In the genomic region with DNA sequence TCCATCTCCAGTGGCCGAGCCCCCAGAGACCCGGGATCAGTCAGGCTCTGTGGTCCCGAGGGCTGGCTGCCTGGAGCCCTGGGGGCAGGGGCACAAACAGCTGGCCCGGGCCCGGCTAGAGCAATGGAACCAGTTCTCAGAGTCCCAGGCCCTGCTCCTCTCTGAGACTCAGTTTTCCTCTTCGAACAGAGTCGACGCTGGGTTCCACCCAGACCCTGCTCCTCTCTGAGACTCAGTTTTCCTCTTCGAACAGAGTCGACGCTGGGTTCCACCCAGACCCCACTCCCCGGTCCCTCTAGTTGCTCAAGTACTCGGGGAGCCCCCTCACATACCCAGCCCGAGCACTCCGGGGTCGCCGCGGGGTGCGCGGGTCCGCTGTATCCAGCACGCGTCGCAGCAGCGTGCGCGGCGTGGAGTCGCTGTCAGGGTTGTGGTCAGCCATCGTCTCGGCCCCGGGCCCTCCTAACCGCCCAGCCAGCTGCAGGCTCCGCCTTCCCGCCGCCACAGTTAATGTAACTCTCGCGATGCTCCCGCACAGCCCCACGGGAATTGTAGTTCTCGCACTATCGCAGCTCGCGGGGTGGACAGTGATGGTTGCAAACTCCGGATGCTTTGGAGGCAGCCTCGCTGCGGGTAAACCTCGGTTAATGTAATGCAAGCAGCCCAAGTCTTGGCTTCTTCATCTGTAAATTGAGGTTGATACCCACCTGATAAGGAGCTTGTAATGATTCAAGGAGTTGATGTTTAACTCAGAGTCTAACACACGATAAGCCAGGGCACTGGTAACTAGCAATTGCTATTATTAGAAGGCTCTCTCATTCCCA, we compare ENCODE assay signal across 1 cellular context.
A peak's percentile ranks its signal among the peaks of the same experiment; 100 is the strongest.
TF ChIP-seq lines count a peak whose summit lies in the region.

No MANE protein-coding gene starts in this region.

TF ChIP-seq in HepG2, 621 proteins besides CTCF, POLR2A, EP300 and RAD21 (continued from another document and continues in another):
- TF ChIP-seq, protein P1, sequence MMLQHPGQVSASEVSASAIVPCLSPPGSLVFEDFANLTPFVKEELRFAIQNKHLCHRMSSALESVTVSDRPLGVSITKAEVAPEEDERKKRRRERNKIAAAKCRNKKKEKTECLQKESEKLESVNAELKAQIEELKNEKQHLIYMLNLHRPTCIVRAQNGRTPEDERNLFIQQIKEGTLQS (CRISPR knock-in tag; IDR thresholded peaks at IDR 0.05): peak; percentile 29; the same call in 1 of the 2 replicates
- TF ChIP-seq ATF7-NPFF (CRISPR knock-in tag; IDR thresholded peaks at IDR 0.05; ENCODE audit: low read depth) (peak; percentile 90), ZNF253 (CRISPR knock-in tag; IDR thresholded peaks at IDR 0.05; ENCODE audit: borderline replicate concordance) (peak; percentile 87; the same call in 1 of the 2 replicates), ZNF816 (CRISPR knock-in tag; IDR thresholded peaks at IDR 0.05; ENCODE audit: borderline replicate concordance) (peak; percentile 92; the same call in 1 of the 2 replicates), ZBTB7B (CRISPR knock-in tag; IDR thresholded peaks at IDR 0.05) (0 out of 2 replicates have a peak, but pooled peaks have one; percentile 34), YEATS2 (CRISPR knock-in tag; IDR thresholded peaks at IDR 0.05; ENCODE audit: borderline replicate concordance) (peak; percentile 94), HNF4G (IDR thresholded peaks at IDR 0.05; ENCODE audit: borderline replicate concordance, low read depth, low read length) (no peak), HNF4G (CRISPR knock-in tag; IDR thresholded peaks at IDR 0.05; ENCODE audit: borderline replicate concordance, low read depth) (no peak; the same call in 1 of the 2 replicates), HDAC2 (CRISPR knock-in tag; IDR thresholded peaks at IDR 0.05) (peak; percentile 53), CEBPG (CRISPR knock-in tag; IDR thresholded peaks at IDR 0.05) (peak; percentile 49; the same call in 1 of the 2 replicates), HNRNPL (IDR thresholded peaks at IDR 0.05; ENCODE audit: low read depth, low read length) (no peak), NR2F6 (IDR thresholded peaks at IDR 0.05) (no peak), NR2F6 (CRISPR knock-in tag; IDR thresholded peaks at IDR 0.05) (no peak), ZNF562 (CRISPR knock-in tag; IDR thresholded peaks at IDR 0.05; ENCODE audit: borderline replicate concordance) (no peak), NFATC3 (CRISPR knock-in tag; IDR thresholded peaks at IDR 0.05) (0 out of 2 replicates have a peak, but pooled peaks have one; percentile 17), CHCHD3 (CRISPR knock-in tag; IDR thresholded peaks at IDR 0.05) (no peak), TOPORS (CRISPR knock-in tag; IDR thresholded peaks at IDR 0.05) (peak; percentile 89), ZNF354B (CRISPR knock-in tag; IDR thresholded peaks at IDR 0.05) (0 out of 2 replicates have a peak, but pooled peaks have one; percentile 14), POGZ (CRISPR knock-in tag; IDR thresholded peaks at IDR 0.05) (no peak; the same call in 1 of the 2 replicates), EED (CRISPR knock-in tag; IDR thresholded peaks at IDR 0.05) (no peak), ZNF746 (CRISPR knock-in tag; IDR thresholded peaks at IDR 0.05) (peak; percentile 65; the same call in 1 of the 2 replicates), ZNF589 (CRISPR knock-in tag; conservative IDR thresholded peaks at IDR 0.05) (no peak), ZNF292 (CRISPR knock-in tag; IDR thresholded peaks at IDR 0.05; ENCODE audit: borderline replicate concordance, low read depth) (no peak), ZNF572 (CRISPR knock-in tag; IDR thresholded peaks at IDR 0.05) (peak; percentile 69), SAP130 (CRISPR knock-in tag; IDR thresholded peaks at IDR 0.05; ENCODE audit: low read depth) (peak; percentile 96), ZNF781 (CRISPR knock-in tag; IDR thresholded peaks at IDR 0.05; ENCODE audit: borderline replicate concordance, not compliant biosample characterization) (peak; percentile 88), FOXM1 (CRISPR knock-in tag; IDR thresholded peaks at IDR 0.05) (peak; percentile 71; the same call in 1 of the 2 replicates), KDM3A (CRISPR knock-in tag; IDR thresholded peaks at IDR 0.05; ENCODE audit: low read depth) (peak; percentile 55; the same call in 1 of the 2 replicates), ZKSCAN8 (CRISPR knock-in tag; IDR thresholded peaks at IDR 0.05; ENCODE audit: borderline replicate concordance) (0 out of 2 replicates have a peak, but pooled peaks have one; percentile 18), NFIB (CRISPR knock-in tag; IDR thresholded peaks at IDR 0.05; ENCODE audit: borderline replicate concordance) (no peak)
- TF ChIP-seq, protein P2, sequence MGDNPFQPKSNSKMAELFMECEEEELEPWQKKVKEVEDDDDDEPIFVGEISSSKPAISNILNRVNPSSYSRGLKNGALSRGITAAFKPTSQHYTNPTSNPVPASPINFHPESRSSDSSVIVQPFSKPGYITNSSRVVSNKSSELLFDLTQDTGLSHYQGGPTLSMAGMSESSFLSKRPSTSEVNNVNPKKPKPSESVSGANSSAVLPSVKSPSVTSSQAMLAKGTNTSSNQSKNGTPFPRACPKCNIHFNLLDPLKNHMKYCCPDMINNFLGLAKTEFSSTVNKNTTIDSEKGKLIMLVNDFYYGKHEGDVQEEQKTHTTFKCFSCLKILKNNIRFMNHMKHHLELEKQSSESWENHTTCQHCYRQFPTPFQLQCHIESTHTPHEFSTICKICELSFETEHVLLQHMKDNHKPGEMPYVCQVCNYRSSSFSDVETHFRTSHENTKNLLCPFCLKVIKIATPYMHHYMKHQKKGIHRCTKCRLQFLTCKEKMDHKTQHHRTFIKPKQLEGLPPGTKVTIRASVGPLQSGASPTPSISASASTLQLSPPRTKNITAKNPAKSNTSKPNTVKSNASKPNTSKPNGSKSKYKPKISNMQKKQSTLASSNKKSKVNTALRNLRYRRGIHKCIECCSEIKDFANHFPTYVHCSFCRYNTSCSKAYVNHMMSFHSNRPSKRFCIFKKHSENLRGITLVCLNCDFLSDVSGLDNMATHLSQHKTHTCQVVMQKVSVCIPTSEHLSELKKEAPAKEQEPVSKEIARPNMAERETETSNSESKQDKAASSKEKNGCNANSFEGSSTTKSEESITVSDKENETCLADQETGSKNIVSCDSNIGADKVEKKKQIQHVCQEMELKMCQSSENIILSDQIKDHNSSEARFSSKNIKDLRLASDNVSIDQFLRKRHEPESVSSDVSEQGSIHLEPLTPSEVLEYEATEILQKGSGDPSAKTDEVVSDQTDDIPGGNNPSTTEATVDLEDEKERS (CRISPR knock-in tag; IDR thresholded peaks at IDR 0.05): 0 out of 2 replicates have a peak, but pooled peaks have one; percentile 82
- TF ChIP-seq, protein P3, sequence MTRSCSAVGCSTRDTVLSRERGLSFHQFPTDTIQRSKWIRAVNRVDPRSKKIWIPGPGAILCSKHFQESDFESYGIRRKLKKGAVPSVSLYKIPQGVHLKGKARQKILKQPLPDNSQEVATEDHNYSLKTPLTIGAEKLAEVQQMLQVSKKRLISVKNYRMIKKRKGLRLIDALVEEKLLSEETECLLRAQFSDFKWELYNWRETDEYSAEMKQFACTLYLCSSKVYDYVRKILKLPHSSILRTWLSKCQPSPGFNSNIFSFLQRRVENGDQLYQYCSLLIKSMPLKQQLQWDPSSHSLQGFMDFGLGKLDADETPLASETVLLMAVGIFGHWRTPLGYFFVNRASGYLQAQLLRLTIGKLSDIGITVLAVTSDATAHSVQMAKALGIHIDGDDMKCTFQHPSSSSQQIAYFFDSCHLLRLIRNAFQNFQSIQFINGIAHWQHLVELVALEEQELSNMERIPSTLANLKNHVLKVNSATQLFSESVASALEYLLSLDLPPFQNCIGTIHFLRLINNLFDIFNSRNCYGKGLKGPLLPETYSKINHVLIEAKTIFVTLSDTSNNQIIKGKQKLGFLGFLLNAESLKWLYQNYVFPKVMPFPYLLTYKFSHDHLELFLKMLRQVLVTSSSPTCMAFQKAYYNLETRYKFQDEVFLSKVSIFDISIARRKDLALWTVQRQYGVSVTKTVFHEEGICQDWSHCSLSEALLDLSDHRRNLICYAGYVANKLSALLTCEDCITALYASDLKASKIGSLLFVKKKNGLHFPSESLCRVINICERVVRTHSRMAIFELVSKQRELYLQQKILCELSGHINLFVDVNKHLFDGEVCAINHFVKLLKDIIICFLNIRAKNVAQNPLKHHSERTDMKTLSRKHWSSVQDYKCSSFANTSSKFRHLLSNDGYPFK (CRISPR knock-in tag; IDR thresholded peaks at IDR 0.05; ENCODE audit: borderline replicate concordance): peak; percentile 92
- TF ChIP-seq, protein P4, sequence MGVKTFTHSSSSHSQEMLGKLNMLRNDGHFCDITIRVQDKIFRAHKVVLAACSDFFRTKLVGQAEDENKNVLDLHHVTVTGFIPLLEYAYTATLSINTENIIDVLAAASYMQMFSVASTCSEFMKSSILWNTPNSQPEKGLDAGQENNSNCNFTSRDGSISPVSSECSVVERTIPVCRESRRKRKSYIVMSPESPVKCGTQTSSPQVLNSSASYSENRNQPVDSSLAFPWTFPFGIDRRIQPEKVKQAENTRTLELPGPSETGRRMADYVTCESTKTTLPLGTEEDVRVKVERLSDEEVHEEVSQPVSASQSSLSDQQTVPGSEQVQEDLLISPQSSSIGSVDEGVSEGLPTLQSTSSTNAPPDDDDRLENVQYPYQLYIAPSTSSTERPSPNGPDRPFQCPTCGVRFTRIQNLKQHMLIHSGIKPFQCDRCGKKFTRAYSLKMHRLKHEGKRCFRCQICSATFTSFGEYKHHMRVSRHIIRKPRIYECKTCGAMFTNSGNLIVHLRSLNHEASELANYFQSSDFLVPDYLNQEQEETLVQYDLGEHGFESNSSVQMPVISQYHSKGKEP (CRISPR knock-in tag; IDR thresholded peaks at IDR 0.05): 0 out of 2 replicates have a peak, but pooled peaks have one; percentile 56
- TF ChIP-seq, protein P5, sequence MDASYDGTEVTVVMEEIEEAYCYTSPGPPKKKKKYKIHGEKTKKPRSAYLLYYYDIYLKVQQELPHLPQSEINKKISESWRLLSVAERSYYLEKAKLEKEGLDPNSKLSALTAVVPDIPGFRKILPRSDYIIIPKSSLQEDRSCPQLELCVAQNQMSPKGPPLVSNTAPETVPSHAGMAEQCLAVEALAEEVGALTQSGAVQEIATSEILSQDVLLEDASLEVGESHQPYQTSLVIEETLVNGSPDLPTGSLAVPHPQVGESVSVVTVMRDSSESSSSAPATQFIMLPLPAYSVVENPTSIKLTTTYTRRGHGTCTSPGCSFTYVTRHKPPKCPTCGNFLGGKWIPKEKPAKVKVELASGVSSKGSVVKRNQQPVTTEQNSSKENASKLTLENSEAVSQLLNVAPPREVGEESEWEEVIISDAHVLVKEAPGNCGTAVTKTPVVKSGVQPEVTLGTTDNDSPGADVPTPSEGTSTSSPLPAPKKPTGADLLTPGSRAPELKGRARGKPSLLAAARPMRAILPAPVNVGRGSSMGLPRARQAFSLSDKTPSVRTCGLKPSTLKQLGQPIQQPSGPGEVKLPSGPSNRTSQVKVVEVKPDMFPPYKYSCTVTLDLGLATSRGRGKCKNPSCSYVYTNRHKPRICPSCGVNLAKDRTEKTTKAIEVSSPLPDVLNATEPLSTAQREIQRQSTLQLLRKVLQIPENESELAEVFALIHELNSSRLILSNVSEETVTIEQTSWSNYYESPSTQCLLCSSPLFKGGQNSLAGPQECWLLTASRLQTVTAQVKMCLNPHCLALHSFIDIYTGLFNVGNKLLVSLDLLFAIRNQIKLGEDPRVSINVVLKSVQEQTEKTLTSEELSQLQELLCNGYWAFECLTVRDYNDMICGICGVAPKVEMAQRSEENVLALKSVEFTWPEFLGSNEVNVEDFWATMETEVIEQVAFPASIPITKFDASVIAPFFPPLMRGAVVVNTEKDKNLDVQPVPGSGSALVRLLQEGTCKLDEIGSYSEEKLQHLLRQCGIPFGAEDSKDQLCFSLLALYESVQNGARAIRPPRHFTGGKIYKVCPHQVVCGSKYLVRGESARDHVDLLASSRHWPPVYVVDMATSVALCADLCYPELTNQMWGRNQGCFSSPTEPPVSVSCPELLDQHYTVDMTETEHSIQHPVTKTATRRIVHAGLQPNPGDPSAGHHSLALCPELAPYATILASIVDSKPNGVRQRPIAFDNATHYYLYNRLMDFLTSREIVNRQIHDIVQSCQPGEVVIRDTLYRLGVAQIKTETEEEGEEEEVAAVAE (CRISPR knock-in tag; IDR thresholded peaks at IDR 0.05; ENCODE audit: borderline replicate concordance): no peak
- TF ChIP-seq, protein P6, sequence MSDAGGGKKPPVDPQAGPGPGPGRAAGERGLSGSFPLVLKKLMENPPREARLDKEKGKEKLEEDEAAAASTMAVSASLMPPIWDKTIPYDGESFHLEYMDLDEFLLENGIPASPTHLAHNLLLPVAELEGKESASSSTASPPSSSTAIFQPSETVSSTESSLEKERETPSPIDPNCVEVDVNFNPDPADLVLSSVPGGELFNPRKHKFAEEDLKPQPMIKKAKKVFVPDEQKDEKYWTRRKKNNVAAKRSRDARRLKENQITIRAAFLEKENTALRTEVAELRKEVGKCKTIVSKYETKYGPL (CRISPR knock-in tag; IDR thresholded peaks at IDR 0.05): no peak; the same call in 1 of the 2 replicates
- TF ChIP-seq, protein P7, sequence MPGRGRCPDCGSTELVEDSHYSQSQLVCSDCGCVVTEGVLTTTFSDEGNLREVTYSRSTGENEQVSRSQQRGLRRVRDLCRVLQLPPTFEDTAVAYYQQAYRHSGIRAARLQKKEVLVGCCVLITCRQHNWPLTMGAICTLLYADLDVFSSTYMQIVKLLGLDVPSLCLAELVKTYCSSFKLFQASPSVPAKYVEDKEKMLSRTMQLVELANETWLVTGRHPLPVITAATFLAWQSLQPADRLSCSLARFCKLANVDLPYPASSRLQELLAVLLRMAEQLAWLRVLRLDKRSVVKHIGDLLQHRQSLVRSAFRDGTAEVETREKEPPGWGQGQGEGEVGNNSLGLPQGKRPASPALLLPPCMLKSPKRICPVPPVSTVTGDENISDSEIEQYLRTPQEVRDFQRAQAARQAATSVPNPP (CRISPR knock-in tag; IDR thresholded peaks at IDR 0.05): 0 out of 2 replicates have a peak, but pooled peaks have one; percentile 70
- TF ChIP-seq, protein P8, sequence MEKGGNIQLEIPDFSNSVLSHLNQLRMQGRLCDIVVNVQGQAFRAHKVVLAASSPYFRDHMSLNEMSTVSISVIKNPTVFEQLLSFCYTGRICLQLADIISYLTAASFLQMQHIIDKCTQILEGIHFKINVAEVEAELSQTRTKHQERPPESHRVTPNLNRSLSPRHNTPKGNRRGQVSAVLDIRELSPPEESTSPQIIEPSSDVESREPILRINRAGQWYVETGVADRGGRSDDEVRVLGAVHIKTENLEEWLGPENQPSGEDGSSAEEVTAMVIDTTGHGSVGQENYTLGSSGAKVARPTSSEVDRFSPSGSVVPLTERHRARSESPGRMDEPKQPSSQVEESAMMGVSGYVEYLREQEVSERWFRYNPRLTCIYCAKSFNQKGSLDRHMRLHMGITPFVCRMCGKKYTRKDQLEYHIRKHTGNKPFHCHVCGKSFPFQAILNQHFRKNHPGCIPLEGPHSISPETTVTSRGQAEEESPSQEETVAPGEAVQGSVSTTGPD (CRISPR knock-in tag; IDR thresholded peaks at IDR 0.05): no peak
